9 cellular contexts compared by ENCODE assay signal in the genomic region with DNA sequence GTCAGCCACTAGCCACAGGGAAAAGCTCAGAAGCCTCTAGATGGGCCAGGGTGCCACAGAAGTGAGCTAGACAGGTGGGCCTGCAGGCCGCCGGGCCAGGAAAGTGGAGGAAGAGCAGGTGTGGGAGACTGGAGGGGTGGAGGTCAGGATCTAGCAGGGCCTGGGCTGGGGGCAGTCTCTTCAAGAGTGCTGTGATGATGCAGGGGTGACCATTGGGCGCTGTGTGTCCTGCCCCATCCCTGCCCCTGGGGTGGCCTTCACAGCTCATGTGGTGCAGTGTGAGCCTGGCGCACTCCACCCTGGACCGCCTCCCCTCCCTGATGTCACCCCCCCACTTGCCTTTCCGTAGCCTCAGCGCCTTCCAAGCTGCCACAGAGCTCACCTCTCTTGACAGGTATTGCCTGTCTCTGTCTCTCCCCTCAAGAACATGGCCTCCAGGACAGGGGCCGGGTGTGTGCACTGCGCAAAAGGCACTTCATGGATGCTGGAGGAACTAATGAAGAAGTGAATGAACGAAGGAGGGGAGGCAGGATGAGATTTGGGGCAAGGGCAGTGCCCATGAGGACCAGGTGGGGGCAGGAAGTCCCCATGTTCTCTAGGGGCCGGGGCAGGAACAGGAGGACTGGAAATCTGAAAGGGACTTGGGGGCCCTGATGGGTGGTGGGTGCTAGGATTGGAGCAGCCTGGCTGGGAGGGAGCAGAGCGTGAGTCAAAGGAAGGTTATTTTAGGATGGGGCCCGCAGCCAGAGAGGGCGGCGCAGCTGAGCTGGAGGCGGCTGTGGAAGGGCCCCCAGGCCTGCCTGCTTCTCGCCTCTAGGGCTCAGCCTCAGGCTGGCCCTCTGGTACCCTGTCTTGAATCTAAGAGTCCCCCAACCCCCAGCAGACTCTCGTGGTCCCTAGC. TPM values are rescaled to one million over a fixed set of nuclear protein-coding genes. Genes with fewer than 3 reads are reported as not detected.
A peak's percentile ranks its signal among the peaks of the same experiment; 100 is the strongest.
DNase-seq lines count a peak whose midpoint lies in the region; ATAC-seq, FAIRE-seq and TF ChIP-seq lines count a peak whose summit lies in the region.
"Had no signal": no experiment of that assay in that cellular context is flagged by ENCODE, and none has a peak within 500 bp of the region (broad histone marks: within the 10 kb centered on the region; RNA-seq: fewer than 3 reads in every experiment).

No MANE protein-coding gene starts in this region.

- H3K27me3 Mint-ChIP-seq in activated CD8-positive, alpha-beta memory T cell treated with anti-CD3 and anti-CD28 coated beads, Interleukin-2, amount 10 ng/mL, durations not matched to agents 7 days and 5 days: no peaks in the 10 kb centered on the region

- H2AFZ ChIP-seq in keratinocyte (ENCODE audit: control insufficient read depth, low read length): no peak overlapping the region

- H3K36me3 Mint-ChIP-seq in activated CD8-positive, alpha-beta memory T cell treated with anti-CD3 and anti-CD28 coated beads, Interleukin-2, amount 10 ng/mL, durations not matched to agents 7 days and 5 days: peaks cover 9% of the 10 kb centered on the region

- H3K27me3 ChIP-seq in keratinocyte (ENCODE audit: control insufficient read depth, extremely low read depth, insufficient read depth, low read length): no peaks in the 10 kb centered on the region

- peaks cover 9% of the 10 kb centered on the region for H4K20me1 ChIP-seq in keratinocyte (ENCODE audit: control insufficient read depth, extremely low read depth, insufficient read depth, low read length)

- peak overlapping the region; percentile 43 for H3K27ac Mint-ChIP-seq in activated CD8-positive, alpha-beta memory T cell treated with anti-CD3 and anti-CD28 coated beads, Interleukin-2, amount 10 ng/mL, durations not matched to agents 7 days and 5 days

- H3K4me3 Mint-ChIP-seq in activated CD8-positive, alpha-beta memory T cell treated with anti-CD3 and anti-CD28 coated beads, Interleukin-2, amount 10 ng/mL, durations not matched to agents 7 days and 5 days: no peak overlapping the region

- CTCF ChIA-PET in activated CD8-positive, alpha-beta memory T cell treated with anti-CD3 and anti-CD28 coated beads, Interleukin-2, amount 10 ng/mL, durations not matched to agents 7 days and 5 days (lab: Charles Lee): interaction anchor here (1.0 to 17.3 kb wide), 2 partner anchors 12 to 38 kb away, joined by 3 to 278 read pairs; a partner anchor contains a TSS

- peak; percentile 34 for FAIRE-seq in keratinocyte (lab: Jason Lieb, UNC)

- no peak for DNase-seq in activated CD8-positive, alpha-beta memory T cell treated with anti-CD3 and anti-CD28 coated beads, Interleukin-2, amount 10 ng/mL, durations not matched to agents 7 days and 5 days
- DNase-seq in activated CD8-positive, alpha-beta memory T cell treated with anti-CD3 and anti-CD28 coated beads, Interleukin-2, amount 50 U/mL, for 48 hours: no peak
- no peak for DNase-seq in astrocyte of the cerebellum (ENCODE audit: low read depth)
- DNase-seq in keratinocyte (ENCODE audit: low read depth, low spot score): no peak
- DNase-seq in NCI-H69 (lab: John Stamatoyannopoulos, UW): no peak
- DNase-seq in NCI-H774 (lab: John Stamatoyannopoulos, UW): no peak
- DNase-seq: DND-41 had no signal

- H3K36me3 ChIP-seq in keratinocyte (ENCODE audit: control insufficient read depth in 2 of 2, extremely low read depth in 1 of 2, insufficient read depth in 2 of 2, low read length in 2 of 2) (peaks cover 0 to 4% of the 10 kb centered on the region in 2 experiments), urinary bladder (ENCODE audit: insufficient read depth) (no peaks in the 10 kb centered on the region)

- peaks cover 70% of the 10 kb centered on the region for H3K4me1 Mint-ChIP-seq in activated CD8-positive, alpha-beta memory T cell treated with anti-CD3 and anti-CD28 coated beads, Interleukin-2, amount 10 ng/mL, durations not matched to agents 7 days and 5 days

- 43% methylated on average over 18 of the region's 18 CpGs for WGBS in urinary bladder

- no peaks in the 10 kb centered on the region for H3K9me3 Mint-ChIP-seq in activated CD8-positive, alpha-beta memory T cell treated with anti-CD3 and anti-CD28 coated beads, Interleukin-2, amount 10 ng/mL, durations not matched to agents 7 days and 5 days (ENCODE audit: low read depth)

- in situ Hi-C loops in astrocyte of the cerebellum (cut with HindIII; ENCODE audit: low sequenced_read_pairs): no loop called here

- dilution Hi-C loops in keratinocyte (cut with MboI; ENCODE audit: extremely low pct_ligation_motif_present, low sequenced_read_pairs): no loop called here

- no peaks in the 10 kb centered on the region for H3K9me3 ChIP-seq in keratinocyte (ENCODE audit: control insufficient read depth, low read depth, low read length)

- peak; percentile 3 for TF ChIP-seq CTCF in astrocyte of the cerebellum (IDR thresholded peaks at IDR 0.05; ENCODE audit: low read depth, low read length, missing control alignments)
- TF ChIP-seq CTCF in keratinocyte (optimal IDR thresholded peaks at IDR 0.05 in 1 of 3, IDR thresholded peaks at IDR 0.05 in 1 of 3, conservative IDR thresholded peaks at IDR 0.05 in 1 of 3; ENCODE audit: extremely low read depth in 1 of 3, insufficient read depth in 2 of 3, low read length in 3 of 3): peak in 1 of 3 experiments; percentile 4

- H3K27ac ChIP-seq in keratinocyte (ENCODE audit: control insufficient read depth, insufficient read depth, low read length) (no peak overlapping the region), urinary bladder (ENCODE audit: low read depth) (peak overlapping the region; percentile 51)

- peaks cover 12% of the 10 kb centered on the region for H3K79me2 ChIP-seq in keratinocyte (ENCODE audit: control insufficient read depth, insufficient read depth, low read length)

- H3K4me3 ChIP-seq in astrocyte of the cerebellum (ENCODE audit: low read depth, low read length): no peak overlapping the region
- H3K4me3 ChIP-seq in keratinocyte (ENCODE audit: control insufficient read depth in 2 of 3, extremely low read depth in 1 of 3, insufficient read depth in 2 of 3, low read depth in 1 of 3, low read length in 3 of 3): no peak overlapping the region
- no peak overlapping the region for H3K4me3 ChIP-seq in urinary bladder (ENCODE audit: low read depth, low read length)

- no peak overlapping the region for H3K4me2 ChIP-seq in keratinocyte (ENCODE audit: control insufficient read depth, extremely low read depth, insufficient read depth, low read depth, low read length)

- H3K9ac ChIP-seq in keratinocyte (ENCODE audit: control insufficient read depth, extremely low read depth, insufficient read depth, low read length): no peak overlapping the region

- no peak for ATAC-seq in activated CD8-positive, alpha-beta memory T cell treated with anti-CD3 and anti-CD28 coated beads, Interleukin-2, amount 10 ng/mL, durations not matched to agents 7 days and 5 days
- no peak for ATAC-seq in GM19395 (IDR thresholded peaks at IDR 0.05; ENCODE audit: unreplicated experiment)

- H3K9me1 ChIP-seq in keratinocyte (ENCODE audit: control insufficient read depth, extremely low read depth, insufficient read depth, low read length): no peaks in the 10 kb centered on the region

- peaks cover 3% of the 10 kb centered on the region for H3K4me1 ChIP-seq in keratinocyte (ENCODE audit: control insufficient read depth, extremely low read depth, insufficient read depth, low read length)
- H3K4me1 ChIP-seq in urinary bladder (ENCODE audit: insufficient read depth): peaks cover 1% of the 10 kb centered on the region

RNA-seq across cellular contexts. Expression of a gene that starts 6.6 kb away (rescaled TPM):
- 100 to 1,000 TPM; 197 to 247 TPM for total RNA-seq in activated CD8-positive, alpha-beta memory T cell treated with anti-CD3 and anti-CD28 coated beads, Interleukin-2, amount 10 ng/mL, durations not matched to agents 7 days and 5 days
- polyA plus RNA-seq in keratinocyte: 7.5 to 11.3 TPM (median 10.8 TPM) in 3 replicates
- 3.6 TPM for polyA plus RNA-seq in keratinocyte (2011; ENCODE audit: low read depth)
- polyA plus RNA-seq in keratinocyte (2011; cell fraction: cytosol; rRNA removed): 4.1 and 15.9 TPM in 2 replicates
- 12.5 and 15.5 TPM in 2 replicates for polyA plus RNA-seq in keratinocyte (2011; cell fraction: nucleus; rRNA removed)
- 10.1 and 20.9 TPM in 2 replicates for polyA plus RNA-seq in keratinocyte (2012; ENCODE audit: low replicate concordance)
- 2.2 to 9.2 TPM (median 4.5 TPM) in 3 replicates for polyA minus RNA-seq in keratinocyte
- 34.0 TPM for polyA minus RNA-seq in keratinocyte (2011; cell fraction: cytosol; rRNA and poly(A)+ RNA removed)
- polyA minus RNA-seq in keratinocyte (2011; cell fraction: nucleus; rRNA and poly(A)+ RNA removed): 10.2 and 19.3 TPM in 2 replicates
- 28.8 TPM for total RNA-seq in urinary bladder
- 81.3 TPM for polyA plus RNA-seq in urinary bladder

RNA-seq across cellular contexts. Expression of a gene that starts 12.2 kb away (rescaled TPM):
- 10 to 100 TPM; 29.6 to 30.0 TPM for total RNA-seq in activated CD8-positive, alpha-beta memory T cell treated with anti-CD3 and anti-CD28 coated beads, Interleukin-2, amount 10 ng/mL, durations not matched to agents 7 days and 5 days
- polyA plus RNA-seq in keratinocyte (3.5 to 8.3 TPM (median 7.0 TPM) in 3 replicates), urinary bladder (35.6 TPM)
- polyA plus RNA-seq in keratinocyte (2011; ENCODE audit: low read depth): 0.60 TPM
- 3.1 and 7.3 TPM in 2 replicates for polyA plus RNA-seq in keratinocyte (2011; cell fraction: cytosol; rRNA removed)
- 17.4 and 28.2 TPM in 2 replicates for polyA plus RNA-seq in keratinocyte (2011; cell fraction: nucleus; rRNA removed)
- 7.7 and 10.7 TPM in 2 replicates for polyA plus RNA-seq in keratinocyte (2012; ENCODE audit: low replicate concordance)
- 3.3 to 6.8 TPM (median 5.9 TPM) in 3 replicates for polyA minus RNA-seq in keratinocyte
- polyA minus RNA-seq in keratinocyte (2011; cell fraction: cytosol; rRNA and poly(A)+ RNA removed): 15.5 TPM
- polyA minus RNA-seq in keratinocyte (2011; cell fraction: nucleus; rRNA and poly(A)+ RNA removed): 6.5 and 8.8 TPM in 2 replicates
- 26.0 TPM for total RNA-seq in urinary bladder

RNA-seq across cellular contexts. Expression of a gene that starts 28.3 kb away (rescaled TPM):
- under 1 TPM in 1 of 2 experiments, not detected in 1; 0.12 TPM for total RNA-seq in activated CD8-positive, alpha-beta memory T cell treated with anti-CD3 and anti-CD28 coated beads, Interleukin-2, amount 10 ng/mL, durations not matched to agents 7 days and 5 days
- not detected in 3 replicates for polyA plus RNA-seq in keratinocyte
- not detected for polyA plus RNA-seq in keratinocyte (2011; ENCODE audit: low read depth)
- not detected in 2 replicates for polyA plus RNA-seq in keratinocyte (2011; cell fraction: cytosol; rRNA removed)
- not detected in 2 replicates for polyA plus RNA-seq in keratinocyte (2011; cell fraction: nucleus; rRNA removed)
- not detected in 2 replicates for polyA plus RNA-seq in keratinocyte (2012; ENCODE audit: low replicate concordance)
- polyA minus RNA-seq in keratinocyte: not detected in 3 replicates
- polyA minus RNA-seq in keratinocyte (2011; cell fraction: cytosol; rRNA and poly(A)+ RNA removed): not detected
- polyA minus RNA-seq in keratinocyte (2011; cell fraction: nucleus; rRNA and poly(A)+ RNA removed): not detected in 2 replicates
- total RNA-seq in urinary bladder: 2.9 TPM
- 7.0 TPM for polyA plus RNA-seq in urinary bladder

RNA-seq across cellular contexts. Expression of a gene that starts 39.8 kb away (rescaled TPM):
- total RNA-seq in activated CD8-positive, alpha-beta memory T cell treated with anti-CD3 and anti-CD28 coated beads, Interleukin-2, amount 10 ng/mL, durations not matched to agents 7 days and 5 days: not detected
- polyA plus RNA-seq in keratinocyte (0.27 to 0.49 TPM (median 0.31 TPM) in 3 replicates), urinary bladder (58.2 TPM)
- 13.0 TPM for polyA plus RNA-seq in keratinocyte (2011; ENCODE audit: low read depth)
- 0.56 and 0.99 TPM in 2 replicates for polyA plus RNA-seq in keratinocyte (2011; cell fraction: cytosol; rRNA removed)
- 1.9 and 2.4 TPM in 2 replicates for polyA plus RNA-seq in keratinocyte (2011; cell fraction: nucleus; rRNA removed)
- polyA plus RNA-seq in keratinocyte (2012; ENCODE audit: low replicate concordance): 0.39 and 61.8 TPM in 2 replicates
- 0.20 to 1.0 TPM in 2 of 3 replicates, not detected in the other for polyA minus RNA-seq in keratinocyte
- polyA minus RNA-seq in keratinocyte (2011; cell fraction: cytosol; rRNA and poly(A)+ RNA removed): not detected
- polyA minus RNA-seq in keratinocyte (2011; cell fraction: nucleus; rRNA and poly(A)+ RNA removed): 1.6 and 2.0 TPM in 2 replicates
- 12.5 TPM for total RNA-seq in urinary bladder
